Comparison of ENCODE assay signal across 16 cellular contexts in the genomic region with DNA sequence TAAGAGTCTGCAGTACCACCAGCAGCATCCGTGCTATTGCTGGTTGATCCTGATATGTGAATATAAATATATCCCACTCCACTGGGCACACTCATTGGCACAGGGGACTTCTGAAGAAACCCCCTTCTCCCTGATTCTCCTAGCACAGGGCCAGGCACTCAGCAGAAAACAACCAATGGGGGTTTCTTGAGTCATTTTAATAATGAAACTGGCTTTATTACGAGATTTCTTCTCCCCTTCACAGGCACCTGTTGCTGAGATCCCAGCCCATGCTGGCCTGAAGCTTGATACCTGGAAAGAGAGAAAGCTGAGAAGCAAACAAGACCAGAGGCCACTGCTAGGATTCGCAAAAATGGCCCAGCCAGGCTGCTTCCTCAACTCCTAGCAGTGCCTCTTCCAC.
"Had no signal": no experiment of that assay in that cellular context is flagged by ENCODE, and none has a peak within 500 bp of the region (broad histone marks: within the 10 kb centered on the region; RNA-seq: fewer than 3 reads in every experiment).

No MANE protein-coding gene starts in this region.

- H3K36me3 ChIP-seq: esophagus muscularis mucosa, gastrocnemius medialis, heart right ventricle, spleen, tibial artery, upper lobe of right lung, vagina had no signal

- ATAC-seq: naive thymus-derived CD8-positive, alpha-beta T cell; upper lobe of right lung had no signal

- H3K27me3 ChIP-seq: esophagus muscularis mucosa, gastrocnemius medialis, heart right ventricle, spleen, tibial artery, upper lobe of right lung, vagina had no signal

- H3K4me3 Mint-ChIP-seq: naive thymus-derived CD8-positive, alpha-beta T cell had no signal

- H3K4me1 ChIP-seq: esophagus muscularis mucosa, gastrocnemius medialis, heart right ventricle, tibial artery, upper lobe of right lung, vagina had no signal

- H3K4me3 ChIP-seq: esophagus muscularis mucosa, gastrocnemius medialis, heart right ventricle, spleen, tibial artery, upper lobe of right lung, vagina had no signal

- H3K27ac ChIP-seq: esophagus muscularis mucosa, gastrocnemius medialis, heart right ventricle, spleen, tibial artery, upper lobe of right lung, vagina had no signal

- H3K27ac Mint-ChIP-seq: naive thymus-derived CD8-positive, alpha-beta T cell had no signal

- H3K9me3 ChIP-seq: esophagus muscularis mucosa, gastrocnemius medialis, tibial artery, upper lobe of right lung, vagina had no signal

- DNase-seq: effector memory CD4-positive, alpha-beta T cell; gastrocnemius medialis; heart right ventricle; kidney glomerular epithelial cell; mesendoderm; naive thymus-derived CD8-positive, alpha-beta T cell; posterior cingulate gyrus; spleen; stimulated activated CD4-positive, alpha-beta T cell treated with anti-CD3 and anti-CD28 coated beads, Interleukin-15, amount 100 ng/mL, for 24 hours; stimulated activated CD4-positive, alpha-beta T cell treated with anti-CD3 and anti-CD28 coated beads, Interleukin-1b, Interleukin-23, amount 100 ng/mL, for 48 hours; stimulated activated CD4-positive, alpha-beta T cell treated with anti-CD3 and anti-CD28 coated beads, Interleukin-4, amount 100 ng/mL, for 24 hours; stimulated activated naive CD4-positive, alpha-beta T cell; tibial artery; upper lobe of right lung had no signal
